1 cellular context compared by ENCODE assay signal in genomic region chr14:106844608-106845285, GRCh38.
TF ChIP-seq lines count a peak whose summit lies in the region.

No MANE protein-coding gene starts in this region.

TF ChIP-seq in GM23338, 12 proteins besides CTCF, POLR2A, EP300 and RAD21 (continued from another document):
- TF ChIP-seq ZNF462 (CRISPR knock-in tag; IDR thresholded peaks at IDR 0.05) (no peak), ETS1 (IDR thresholded peaks at IDR 0.05) (no peak), JUNB (IDR thresholded peaks at IDR 0.05; ENCODE audit: unreplicated experiment) (no peak)
